In the genomic region with DNA sequence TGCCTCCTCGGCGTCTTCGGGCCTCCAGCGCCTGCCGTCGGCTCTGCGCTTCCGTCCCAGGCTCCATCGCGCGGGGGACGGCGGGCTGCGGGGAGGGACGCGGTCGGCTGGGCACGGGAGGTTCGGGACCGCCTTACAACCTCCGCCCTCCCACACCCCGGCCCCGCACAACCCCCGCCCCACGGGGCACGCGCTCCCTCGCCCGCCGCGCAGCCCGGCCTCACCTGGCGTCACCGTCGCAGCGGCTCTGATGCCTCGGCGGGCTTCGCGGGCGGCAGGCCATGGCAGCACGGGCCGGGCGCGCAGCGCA, we compare ENCODE assay signal across 8 cellular contexts. TPM values are rescaled to one million over a fixed set of nuclear protein-coding genes. Genes with fewer than 3 reads are reported as not detected.
DNase-seq lines count a peak whose midpoint lies in the region; ATAC-seq, FAIRE-seq and TF ChIP-seq lines count a peak whose summit lies in the region.

No MANE protein-coding gene starts in this region.

- ATAC-seq in HG03159 (IDR thresholded peaks at IDR 0.05; ENCODE audit: unreplicated experiment): peak; percentile 4

- peaks cover 0 to 2% (median under 1%) of the 10 kb centered on the region in 4 donors for H3K36me3 ChIP-seq in liver (ENCODE audit: control insufficient read depth in 4 of 4, insufficient read depth in 3 of 4, low read depth in 1 of 4, low read length in 3 of 4)

- peak overlapping the region; percentile 87 to 90 for H3K9ac ChIP-seq in liver (ENCODE audit: low read depth in 1 of 2, low read length in 2 of 2)

- peaks cover 6 to 29% (median 18%) of the 10 kb centered on the region in 4 donors for H3K4me1 ChIP-seq in liver (ENCODE audit: control insufficient read depth in 4 of 4, insufficient read depth in 4 of 4, low read length in 3 of 4)

- H3K27me3 ChIP-seq in liver (ENCODE audit: control insufficient read depth in 4 of 4, insufficient read depth in 4 of 4, low read length in 3 of 4): no peaks in the 10 kb centered on the region

- H3K27ac ChIP-seq in liver (ENCODE audit: low read depth in 1 of 2, low read length in 2 of 2): peak overlapping the region; percentile 96 to 100

- TF ChIP-seq CTCF in GM12864 (IDR thresholded peaks at IDR 0.05; ENCODE audit: low read depth, low read length, missing control alignments): no peak
- TF ChIP-seq CTCF in astrocyte of the cerebellum (IDR thresholded peaks at IDR 0.05; ENCODE audit: low read depth, low read length, missing control alignments): no peak
- no peak for TF ChIP-seq CTCF in liver (IDR thresholded peaks at IDR 0.05; ENCODE audit: low read depth, low read length, missing input control)

- no peak for FAIRE-seq in urothelium cell line (lab: Jason Lieb, UNC)

- H3K4me3 ChIP-seq in GM12864 (ENCODE audit: low read depth, low read length): peak overlapping the region; percentile 95
- peak overlapping the region; percentile 72 for H3K4me3 ChIP-seq in astrocyte of the cerebellum (ENCODE audit: low read depth, low read length)
- H3K4me3 ChIP-seq in liver (ENCODE audit: low read depth in 1 of 3, low read length in 3 of 3): peak overlapping the region; percentile 81 to 94 (median 81)

- no peak for TF ChIP-seq RAD21 in liver (IDR thresholded peaks at IDR 0.05)

- no peaks in the 10 kb centered on the region for H3K9me3 ChIP-seq in liver (ENCODE audit: control insufficient read depth in 4 of 4, low read length in 3 of 4)

- DNase-seq in GM12864 (ENCODE audit: low read depth): no peak
- DNase-seq in astrocyte of the cerebellum (ENCODE audit: low read depth): no peak
- DNase-seq in urothelium cell line (ENCODE audit: low spot score): peak; percentile 28
- DNase-seq in activated gamma-delta T cell (lab: John Stamatoyannopoulos, UW): no peak
- no peak for DNase-seq in DMS53 treated with DMSO at 0.1 percent for 48 hours (lab: John Stamatoyannopoulos, UW; ENCODE audit: unreplicated experiment)
- DNase-seq in AML-193 (lab: John Stamatoyannopoulos, UW): no peak

- under 1% methylated on average over 46 of the region's 46 CpGs for WGBS in liver

- in situ Hi-C loops in astrocyte of the cerebellum (cut with HindIII; ENCODE audit: low sequenced_read_pairs): no loop called here

TF ChIP-seq in liver, 16 proteins besides CTCF, POLR2A, EP300 and RAD21:
- TF ChIP-seq MAX (IDR thresholded peaks at IDR 0.05): no peak

RNA-seq across cellular contexts. Expression of gene SLBP, which starts 0.3 kb away (rescaled TPM):
- 10 to 100 TPM; 14.7 to 64.4 TPM for total RNA-seq in liver
- polyA plus RNA-seq in liver: 10 to 100 TPM; 15.1 to 19.6 TPM

RNA-seq across cellular contexts. Expression of gene TMEM129, which starts 9.3 kb away (rescaled TPM):
- 10 to 100 TPM; 15.9 to 37.0 TPM for total RNA-seq in liver
- polyA plus RNA-seq in liver: 10 to 100 TPM; 12.2 to 27.7 TPM

RNA-seq across cellular contexts. Expression of gene TACC3, which starts 9.5 kb away (rescaled TPM):
- total RNA-seq in liver: 10 to 100 TPM in 1 of 2 donors, 1 to 10 TPM in 1; 4.9 to 38.9 TPM
- polyA plus RNA-seq in liver: 1 to 10 TPM; 1.4 to 6.1 TPM

RNA-seq across cellular contexts. Expression of gene FAM53A, which starts 27.7 kb away (rescaled TPM):
- total RNA-seq in liver: 1 to 10 TPM in 1 of 2 donors, under 1 TPM in 1; 0.51 to 1.4 TPM
- polyA plus RNA-seq in liver: 1 to 10 TPM in 1 of 2 donors, under 1 TPM in 1; 0.44 to 2.2 TPM
